ENCODE assay signal across 8 cellular contexts in genomic region chr2:196987654-196988364, GRCh38.
DNase-seq lines count a peak whose midpoint lies in the region; ATAC-seq, FAIRE-seq and TF ChIP-seq lines count a peak whose summit lies in the region.

No MANE protein-coding gene starts in this region.

- peaks cover 10% of the 10 kb centered on the region for H3K36me3 Mint-ChIP-seq in natural killer cell

- FAIRE-seq in H54 (lab: Jason Lieb, UNC) (peak; percentile 100), D721Med (lab: Jason Lieb, UNC) (no peak)

- peak; percentile 98 for ATAC-seq in esophagus mucosa
- ATAC-seq in natural killer cell = peak in 1 of 3 donors; percentile 54
- no peak for ATAC-seq in GM19324 (IDR thresholded peaks at IDR 0.05; ENCODE audit: low FRiP score, unreplicated experiment)

- in situ Hi-C loops in Caki2 (cut with HindIII; ENCODE audit: low pct_unique_long_range_greater_than_20kb, low sequenced_read_pairs) = no loop called here

- H3K4me3 ChIP-seq in WI38 (ENCODE audit: low read depth, low read length) = peak overlapping the region; percentile 19

- no peaks in the 10 kb centered on the region for H3K27me3 Mint-ChIP-seq in natural killer cell (ENCODE audit: low read depth in 2 of 2)

- peak overlapping the region; percentile 84 to 88 for H3K27ac Mint-ChIP-seq in natural killer cell

- DNase-seq in Caki2 (ENCODE audit: low read depth) = peak; percentile 94
- peak; percentile 51 for DNase-seq in H54 (ENCODE audit: insufficient read length, low spot score)
- peak; percentile 74 for DNase-seq in NCI-H1694 (lab: John Stamatoyannopoulos, UW)
- DNase-seq in natural killer cell = no peak
- DNase-seq in D721Med (ENCODE audit: insufficient read length, low spot score) = no peak

- TF ChIP-seq POLR2A in H54 (IDR thresholded peaks at IDR 0.05; ENCODE audit: low read depth, low read length) = no peak; the same call in 1 of the 2 replicates

- no peaks in the 10 kb centered on the region for H3K9me3 Mint-ChIP-seq in natural killer cell

- H3K4me3 Mint-ChIP-seq in natural killer cell = no peak overlapping the region

- intact Hi-C loops in natural killer cell (cut with micrococcal nuclease) = no loop called here

- peaks cover 33 to 42% of the 10 kb centered on the region in 2 donors for H3K4me1 Mint-ChIP-seq in natural killer cell

- TF ChIP-seq CTCF in WI38 (IDR thresholded peaks at IDR 0.05; ENCODE audit: low read depth, low read length) (no peak), natural killer cell (IDR thresholded peaks at IDR 0.05) (no peak), D721Med (IDR thresholded peaks at IDR 0.05; ENCODE audit: insufficient read depth, missing control alignments) (no peak)

Comparison
In these comparisons a context has a peak if more than half of its experiments do, and no peak if none do; other contexts are left out.
1. DNase-seq: peak in Caki2 (single experiment), H54 (single experiment) and NCI-H1694 (single experiment); none in natural killer cell (single experiment) and D721Med (single experiment).